ENCODE assay signal across 19 cellular contexts in the genomic region with DNA sequence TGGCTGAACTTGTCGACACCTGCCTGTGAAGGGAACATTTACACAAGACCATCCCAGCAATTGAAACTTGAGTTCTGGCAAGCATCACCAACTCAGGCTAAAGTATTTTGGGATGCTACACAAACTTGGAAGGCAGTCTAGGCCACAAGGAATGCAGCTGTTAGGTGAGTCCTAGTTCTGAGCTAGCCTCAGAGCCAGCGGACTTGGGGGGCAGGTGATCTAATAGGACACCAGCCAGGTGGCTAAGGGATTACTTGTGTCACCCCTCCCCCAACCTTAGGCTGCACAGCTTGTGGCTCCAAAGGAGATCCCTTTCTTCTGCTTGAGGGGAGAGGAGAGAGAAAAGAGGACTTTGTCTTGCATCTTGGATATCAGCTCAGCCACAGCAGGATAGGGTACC.
"Had no signal": no experiment of that assay in that cellular context is flagged by ENCODE, and none has a peak within 500 bp of the region (broad histone marks: within the 10 kb centered on the region; RNA-seq: fewer than 3 reads in every experiment).

No MANE protein-coding gene starts in this region.

- H3K4me1 Mint-ChIP-seq: activated T-helper 17 cell treated with anti-CD3 and anti-CD28 coated beads, Interleukin-2, amount 50 U/mL, for 72 hours; central memory CD8-positive, alpha-beta T cell; memory B cell; T-cell had no signal

- H3K4me1 ChIP-seq: adrenal gland, ascending aorta, colonic mucosa, esophagus squamous epithelium, heart left ventricle, upper lobe of left lung had no signal

- H3K27ac ChIP-seq: adrenal gland, ascending aorta, colonic mucosa, dorsolateral prefrontal cortex, esophagus squamous epithelium, heart left ventricle, thoracic aorta, upper lobe of left lung had no signal

- H3K9me3 ChIP-seq: adrenal gland, ascending aorta, colonic mucosa, esophagus squamous epithelium, heart left ventricle, thoracic aorta, upper lobe of left lung had no signal

- H3K9me3 Mint-ChIP-seq: activated T-cell treated with anti-CD3 and anti-CD28 coated beads, Interleukin-2, amount 50 U/mL, for 24 hours; activated T-helper 17 cell treated with anti-CD3 and anti-CD28 coated beads, Interleukin-2, amount 50 U/mL, for 72 hours; effector memory CD8-positive, alpha-beta T cell had no signal

- ATAC-seq: activated T-helper 17 cell treated with anti-CD3 and anti-CD28 coated beads, Interleukin-2, amount 50 U/mL, for 72 hours; effector memory CD8-positive, alpha-beta T cell; heart left ventricle; left cardiac atrium; T-cell had no signal

- H3K4me3 Mint-ChIP-seq: activated naive CD8-positive, alpha-beta T cell; activated T-cell treated with anti-CD3 and anti-CD28 coated beads, Interleukin-2, amount 50 U/mL, for 24 hours; activated T-helper 17 cell treated with anti-CD3 and anti-CD28 coated beads, Interleukin-2, amount 50 U/mL, for 72 hours; central memory CD8-positive, alpha-beta T cell; effector memory CD8-positive, alpha-beta T cell; memory B cell; T-cell had no signal

- DNase-seq: activated T-cell treated with anti-CD3 and anti-CD28 coated beads, Interleukin-2, amount 50 U/mL, for 24 hours; adrenal gland; colonic mucosa; dorsolateral prefrontal cortex; effector memory CD8-positive, alpha-beta T cell; esophagus squamous epithelium; heart left ventricle; islet precursor cell; left cardiac atrium; stimulated activated CD4-positive, alpha-beta T cell treated with anti-CD3 and anti-CD28 coated beads, Interleukin-4, amount 100 ng/mL, for 1 hour; stimulated activated naive CD4-positive, alpha-beta T cell; T-cell; upper lobe of left lung had no signal

- H3K27ac Mint-ChIP-seq: activated naive CD8-positive, alpha-beta T cell; activated T-cell treated with anti-CD3 and anti-CD28 coated beads, Interleukin-2, amount 50 U/mL, for 24 hours; activated T-helper 17 cell treated with anti-CD3 and anti-CD28 coated beads, Interleukin-2, amount 50 U/mL, for 72 hours; effector memory CD8-positive, alpha-beta T cell; memory B cell; T-cell had no signal

- H3K36me3 Mint-ChIP-seq: activated naive CD8-positive, alpha-beta T cell; memory B cell; T-cell had no signal

- H3K27me3 ChIP-seq: adrenal gland, ascending aorta, colonic mucosa, esophagus squamous epithelium, heart left ventricle, upper lobe of left lung had no signal

- H3K27me3 Mint-ChIP-seq: activated T-cell treated with anti-CD3 and anti-CD28 coated beads, Interleukin-2, amount 50 U/mL, for 24 hours; activated T-helper 17 cell treated with anti-CD3 and anti-CD28 coated beads, Interleukin-2, amount 50 U/mL, for 72 hours; central memory CD8-positive, alpha-beta T cell; effector memory CD8-positive, alpha-beta T cell; memory B cell had no signal

- H3K36me3 ChIP-seq: adrenal gland, ascending aorta, colonic mucosa, esophagus squamous epithelium, heart left ventricle, thoracic aorta, upper lobe of left lung had no signal

- H3K4me3 ChIP-seq: adrenal gland, ascending aorta, colonic mucosa, dorsolateral prefrontal cortex, esophagus squamous epithelium, heart left ventricle, thoracic aorta, upper lobe of left lung had no signal
